20 cellular contexts compared by ENCODE assay signal in genomic region chr3:16258177-16258576, GRCh38.
"Had no signal": no experiment of that assay in that cellular context is flagged by ENCODE, and none has a peak within 500 bp of the region (broad histone marks: within the 10 kb centered on the region; RNA-seq: fewer than 3 reads in every experiment).

No MANE protein-coding gene starts in this region.

- H2AFZ ChIP-seq: PC-9 had no signal

- H3K4me3 ChIP-seq: PC-9, Peyer's patch, SJCRH30 had no signal

- H3K4me2 ChIP-seq: PC-9 had no signal

- H3K27ac ChIP-seq: PC-9, Peyer's patch, SJCRH30 had no signal

- H3K27me3 ChIP-seq: Peyer's patch, SJCRH30 had no signal

- H3K9me3 ChIP-seq: Peyer's patch, SJCRH30 had no signal

- DNase-seq: KBM-7, MM.1S, NCI-H1092 treated with DMSO at 0.1 percent for 48 hours, NCI-H1436, NCI-H187, NCI-H2029, NCI-H2081 treated with DMSO at 0.1 percent for 48 hours, NCI-H2171, NCI-H226, NCI-H446, NCI-H510A, NCI-H524 treated with DMSO at 0.1 percent for 48 hours, NCI-H69, NCI-H774, PC-9, Peyer's patch, SHP77 treated with DMSO at 0.1 percent for 48 hours, SJCRH30 had no signal

- ATAC-seq: Right ventricle myocardium inferior, SK-N-SH treated with all-trans-retinoic acid at 6 μM for 48 hours had no signal
